Comparison of ENCODE assay signal across 8 cellular contexts in genomic region chr10:6543431-6544005, GRCh38. TPM values are rescaled to one million over a fixed set of nuclear protein-coding genes. Genes with fewer than 3 reads are reported as not detected.
DNase-seq lines count a peak whose midpoint lies in the region; ATAC-seq and TF ChIP-seq lines count a peak whose summit lies in the region.

No MANE protein-coding gene starts in this region.

- 68 to 73% (median 69%) methylated on average over 9 of the region's 9 CpGs for WGBS in ovary, 3 donors

- DNase-seq in NB4 (ENCODE audit: low read depth) (peak; percentile 4), hypothalamus (lab: John Stamatoyannopoulos, UW) (no peak), HCEC 1CT (no peak), ovary (no peak)
- DNase-seq in activated T-cell treated with anti-CD3 and anti-CD28 coated beads, Interleukin-2, amount 50 U/mL, for 72 hours, result peak; percentile 68 to 75

- no peak for TF ChIP-seq CTCF in NB4 (IDR thresholded peaks at IDR 0.05; ENCODE audit: low read depth, low read length)
- TF ChIP-seq CTCF in ovary (IDR thresholded peaks at IDR 0.05), result no peak

- no peaks in the 10 kb centered on the region for H3K4me1 ChIP-seq in ovary (ENCODE audit: insufficient read depth)

- peaks cover 78% of the 10 kb centered on the region for H3K4me1 Mint-ChIP-seq in activated T-cell treated with anti-CD3 and anti-CD28 coated beads, Interleukin-2, amount 50 U/mL, for 72 hours (ENCODE audit: low read depth)

- peak overlapping the region; percentile 46; the same call in 1 of the 2 replicates for H3K4me3 ChIP-seq in GM08714 (ENCODE audit: low read length)
- H3K4me3 ChIP-seq in NB4 (ENCODE audit: low read depth, low read length), result no peak overlapping the region
- H3K4me3 ChIP-seq in skin epidermis, result peak overlapping the region in 1 of 7 experiments; percentile 6
- no peak overlapping the region for H3K4me3 ChIP-seq in ovary

- TF ChIP-seq POLR2A in NB4 (IDR thresholded peaks at IDR 0.05; ENCODE audit: extremely low read depth, insufficient read length) (no peak), ovary (IDR thresholded peaks at IDR 0.05) (no peak)

- H3K36me3 Mint-ChIP-seq in activated T-cell treated with anti-CD3 and anti-CD28 coated beads, Interleukin-2, amount 50 U/mL, for 72 hours (ENCODE audit: insufficient read depth in 2 of 2), result peaks cover 2 to 6% of the 10 kb centered on the region in 2 donors

- no peaks in the 10 kb centered on the region for H3K27me3 ChIP-seq in ovary

- no peaks in the 10 kb centered on the region for H3K27me3 Mint-ChIP-seq in activated T-cell treated with anti-CD3 and anti-CD28 coated beads, Interleukin-2, amount 50 U/mL, for 72 hours (ENCODE audit: low read depth)

- TF ChIP-seq EP300 in ovary (IDR thresholded peaks at IDR 0.05), result no peak

- H3K9me3 Mint-ChIP-seq in activated T-cell treated with anti-CD3 and anti-CD28 coated beads, Interleukin-2, amount 50 U/mL, for 72 hours, result no peaks in the 10 kb centered on the region

- no peaks in the 10 kb centered on the region for H3K9me3 ChIP-seq in ovary

- peak overlapping the region; percentile 99 for H3K27ac Mint-ChIP-seq in activated T-cell treated with anti-CD3 and anti-CD28 coated beads, Interleukin-2, amount 50 U/mL, for 72 hours

- peak; percentile 95 to 97 for ATAC-seq in activated T-cell treated with anti-CD3 and anti-CD28 coated beads, Interleukin-2, amount 50 U/mL, for 72 hours (replicated peaks in 1 of 2)
- no peak for ATAC-seq in HG03571 (IDR thresholded peaks at IDR 0.05; ENCODE audit: unreplicated experiment)

- H3K27ac ChIP-seq in skin epidermis (peak overlapping the region in 12 of 21 experiments; percentile 11 to 88 (median 50)), ovary (no peak overlapping the region)

- peak overlapping the region; percentile 85 to 96 for H3K4me3 Mint-ChIP-seq in activated T-cell treated with anti-CD3 and anti-CD28 coated beads, Interleukin-2, amount 50 U/mL, for 72 hours

- H3K36me3 ChIP-seq in ovary, result no peaks in the 10 kb centered on the region

- intact Hi-C loops in ovary (cut with DNase I), result no loop called here

RNA-seq across cellular contexts. Expression of gene PRKCQ, which starts 36.6 kb away (rescaled TPM):
- total RNA-seq in activated T-cell treated with anti-CD3 and anti-CD28 coated beads, Interleukin-2, amount 50 U/mL, for 72 hours, result 10 to 100 TPM; 42.9 to 49.2 TPM
- 1 to 10 TPM in 4 of 7 donors, under 1 TPM in 3; 0.71 to 3.6 (median 1.1) TPM for total RNA-seq in ovary
- 1 to 10 TPM in 1 of 2 donors, under 1 TPM in 1; 0.90 to 3.0 TPM for polyA plus RNA-seq in ovary

Comparison
In these comparisons a context has a peak if more than half of its experiments do, and no peak if none do; other contexts are left out.
1. DNase-seq: peak in NB4 (single experiment) and activated T-cell treated with anti-CD3 and anti-CD28 coated beads, Interleukin-2, amount 50 U/mL, for 72 hours (2 of 2); none in hypothalamus (0 of 51), HCEC 1CT (single experiment) and ovary (0 of 5).
2. H3K27ac ChIP-seq: peak in skin epidermis (12 of 21); none in ovary (0 of 2).
3. RNA of gene PRKCQ, which starts 36.6 kb away (total RNA-seq): 42.9 to 49.2 TPM in activated T-cell treated with anti-CD3 and anti-CD28 coated beads, Interleukin-2, amount 50 U/mL, for 72 hours; 0.71 to 3.6 TPM in ovary; every median in the first group is over 4 times any median in the second.